Comparison of ENCODE assay signal across 2 cellular contexts in the genomic region with DNA sequence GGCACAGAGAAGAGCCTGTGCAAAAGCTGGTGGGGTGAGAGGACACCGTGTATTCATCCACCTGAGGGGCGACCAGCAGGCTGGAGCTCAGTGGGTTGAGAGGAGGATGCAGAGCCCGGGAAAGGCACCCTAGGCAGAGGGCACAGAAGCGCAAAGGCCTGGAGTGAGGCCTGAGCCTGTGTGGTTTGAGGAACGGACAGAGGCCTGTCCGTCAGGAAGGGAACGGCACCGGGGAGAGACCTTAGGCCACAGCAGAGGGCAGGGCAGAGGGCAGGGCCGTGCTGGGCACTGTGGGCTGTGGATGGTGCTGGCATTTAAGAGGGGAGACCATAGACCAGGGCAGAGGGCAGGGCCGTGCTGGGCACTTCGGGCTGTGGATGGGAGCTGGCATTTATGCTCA. TPM values are rescaled to one million over a fixed set of nuclear protein-coding genes. Genes with fewer than 3 reads are reported as not detected.
"Had no signal": no experiment of that assay in that cellular context is flagged by ENCODE, and none has a peak within 500 bp of the region (broad histone marks: within the 10 kb centered on the region; RNA-seq: fewer than 3 reads in every experiment).

No MANE protein-coding gene starts in this region.

RNA-seq across cellular contexts. Expression of a gene that starts 59.5 kb away (rescaled TPM):
- total RNA-seq: OCI-LY7, SJSA1 had no signal
